In the genomic region with DNA sequence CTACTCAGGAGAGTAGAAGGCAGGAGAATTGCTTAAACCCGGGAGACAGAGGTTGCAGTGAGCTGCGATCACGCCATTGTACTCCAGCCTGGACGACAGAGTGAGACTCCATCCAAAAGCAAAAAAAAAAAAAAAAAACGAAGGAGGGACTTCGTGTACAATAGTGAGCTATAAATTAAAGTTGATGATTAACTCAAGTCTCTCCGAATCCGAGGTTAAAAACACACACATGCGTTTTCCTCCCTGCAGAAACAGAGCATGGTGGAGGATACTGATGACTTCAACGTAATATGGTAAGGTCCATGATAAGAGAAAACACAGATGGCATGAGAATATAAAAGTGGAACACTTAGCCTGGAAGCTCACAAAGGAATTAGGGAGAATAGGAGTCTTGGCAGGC, we compare ENCODE assay signal across 1 cellular context.
TF ChIP-seq lines count a peak whose summit lies in the region.

No MANE protein-coding gene starts in this region.

TF ChIP-seq in HepG2, 621 proteins besides CTCF, POLR2A, EP300 and RAD21:
- TF ChIP-seq, protein P1, sequence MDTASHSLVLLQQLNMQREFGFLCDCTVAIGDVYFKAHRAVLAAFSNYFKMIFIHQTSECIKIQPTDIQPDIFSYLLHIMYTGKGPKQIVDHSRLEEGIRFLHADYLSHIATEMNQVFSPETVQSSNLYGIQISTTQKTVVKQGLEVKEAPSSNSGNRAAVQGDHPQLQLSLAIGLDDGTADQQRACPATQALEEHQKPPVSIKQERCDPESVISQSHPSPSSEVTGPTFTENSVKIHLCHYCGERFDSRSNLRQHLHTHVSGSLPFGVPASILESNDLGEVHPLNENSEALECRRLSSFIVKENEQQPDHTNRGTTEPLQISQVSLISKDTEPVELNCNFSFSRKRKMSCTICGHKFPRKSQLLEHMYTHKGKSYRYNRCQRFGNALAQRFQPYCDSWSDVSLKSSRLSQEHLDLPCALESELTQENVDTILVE (CRISPR knock-in tag; IDR thresholded peaks at IDR 0.05): no peak
- TF ChIP-seq, protein P2, sequence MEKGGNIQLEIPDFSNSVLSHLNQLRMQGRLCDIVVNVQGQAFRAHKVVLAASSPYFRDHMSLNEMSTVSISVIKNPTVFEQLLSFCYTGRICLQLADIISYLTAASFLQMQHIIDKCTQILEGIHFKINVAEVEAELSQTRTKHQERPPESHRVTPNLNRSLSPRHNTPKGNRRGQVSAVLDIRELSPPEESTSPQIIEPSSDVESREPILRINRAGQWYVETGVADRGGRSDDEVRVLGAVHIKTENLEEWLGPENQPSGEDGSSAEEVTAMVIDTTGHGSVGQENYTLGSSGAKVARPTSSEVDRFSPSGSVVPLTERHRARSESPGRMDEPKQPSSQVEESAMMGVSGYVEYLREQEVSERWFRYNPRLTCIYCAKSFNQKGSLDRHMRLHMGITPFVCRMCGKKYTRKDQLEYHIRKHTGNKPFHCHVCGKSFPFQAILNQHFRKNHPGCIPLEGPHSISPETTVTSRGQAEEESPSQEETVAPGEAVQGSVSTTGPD (CRISPR knock-in tag; IDR thresholded peaks at IDR 0.05): no peak
- no peak for TF ChIP-seq TEAD3 (CRISPR knock-in tag; optimal IDR thresholded peaks at IDR 0.05; ENCODE audit: borderline replicate concordance)
- TF ChIP-seq ARID2 (CRISPR knock-in tag; IDR thresholded peaks at IDR 0.05; ENCODE audit: borderline replicate concordance): no peak
- no peak for TF ChIP-seq SYNCRIP (IDR thresholded peaks at IDR 0.05; ENCODE audit: insufficient read depth, low read depth, low read length)
- TF ChIP-seq, protein P3, sequence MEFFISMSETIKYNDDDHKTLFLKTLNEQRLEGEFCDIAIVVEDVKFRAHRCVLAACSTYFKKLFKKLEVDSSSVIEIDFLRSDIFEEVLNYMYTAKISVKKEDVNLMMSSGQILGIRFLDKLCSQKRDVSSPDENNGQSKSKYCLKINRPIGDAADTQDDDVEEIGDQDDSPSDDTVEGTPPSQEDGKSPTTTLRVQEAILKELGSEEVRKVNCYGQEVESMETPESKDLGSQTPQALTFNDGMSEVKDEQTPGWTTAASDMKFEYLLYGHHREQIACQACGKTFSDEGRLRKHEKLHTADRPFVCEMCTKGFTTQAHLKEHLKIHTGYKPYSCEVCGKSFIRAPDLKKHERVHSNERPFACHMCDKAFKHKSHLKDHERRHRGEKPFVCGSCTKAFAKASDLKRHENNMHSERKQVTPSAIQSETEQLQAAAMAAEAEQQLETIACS (CRISPR knock-in tag; IDR thresholded peaks at IDR 0.05): no peak
- TF ChIP-seq, protein P4, sequence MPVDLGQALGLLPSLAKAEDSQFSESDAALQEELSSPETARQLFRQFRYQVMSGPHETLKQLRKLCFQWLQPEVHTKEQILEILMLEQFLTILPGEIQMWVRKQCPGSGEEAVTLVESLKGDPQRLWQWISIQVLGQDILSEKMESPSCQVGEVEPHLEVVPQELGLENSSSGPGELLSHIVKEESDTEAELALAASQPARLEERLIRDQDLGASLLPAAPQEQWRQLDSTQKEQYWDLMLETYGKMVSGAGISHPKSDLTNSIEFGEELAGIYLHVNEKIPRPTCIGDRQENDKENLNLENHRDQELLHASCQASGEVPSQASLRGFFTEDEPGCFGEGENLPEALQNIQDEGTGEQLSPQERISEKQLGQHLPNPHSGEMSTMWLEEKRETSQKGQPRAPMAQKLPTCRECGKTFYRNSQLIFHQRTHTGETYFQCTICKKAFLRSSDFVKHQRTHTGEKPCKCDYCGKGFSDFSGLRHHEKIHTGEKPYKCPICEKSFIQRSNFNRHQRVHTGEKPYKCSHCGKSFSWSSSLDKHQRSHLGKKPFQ (CRISPR knock-in tag; IDR thresholded peaks at IDR 0.05; ENCODE audit: insufficient replicate concordance): no peak
- no peak for TF ChIP-seq RNF2 (conservative IDR thresholded peaks at IDR 0.05; ENCODE audit: low read depth)
- TF ChIP-seq, protein P5, sequence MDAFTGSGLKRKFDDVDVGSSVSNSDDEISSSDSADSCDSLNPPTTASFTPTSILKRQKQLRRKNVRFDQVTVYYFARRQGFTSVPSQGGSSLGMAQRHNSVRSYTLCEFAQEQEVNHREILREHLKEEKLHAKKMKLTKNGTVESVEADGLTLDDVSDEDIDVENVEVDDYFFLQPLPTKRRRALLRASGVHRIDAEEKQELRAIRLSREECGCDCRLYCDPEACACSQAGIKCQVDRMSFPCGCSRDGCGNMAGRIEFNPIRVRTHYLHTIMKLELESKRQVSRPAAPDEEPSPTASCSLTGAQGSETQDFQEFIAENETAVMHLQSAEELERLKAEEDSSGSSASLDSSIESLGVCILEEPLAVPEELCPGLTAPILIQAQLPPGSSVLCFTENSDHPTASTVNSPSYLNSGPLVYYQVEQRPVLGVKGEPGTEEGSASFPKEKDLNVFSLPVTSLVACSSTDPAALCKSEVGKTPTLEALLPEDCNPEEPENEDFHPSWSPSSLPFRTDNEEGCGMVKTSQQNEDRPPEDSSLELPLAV (CRISPR knock-in tag; conservative IDR thresholded peaks at IDR 0.05; ENCODE audit: low read depth): no peak
